ENCODE assay signal across 16 cellular contexts in the genomic region with DNA sequence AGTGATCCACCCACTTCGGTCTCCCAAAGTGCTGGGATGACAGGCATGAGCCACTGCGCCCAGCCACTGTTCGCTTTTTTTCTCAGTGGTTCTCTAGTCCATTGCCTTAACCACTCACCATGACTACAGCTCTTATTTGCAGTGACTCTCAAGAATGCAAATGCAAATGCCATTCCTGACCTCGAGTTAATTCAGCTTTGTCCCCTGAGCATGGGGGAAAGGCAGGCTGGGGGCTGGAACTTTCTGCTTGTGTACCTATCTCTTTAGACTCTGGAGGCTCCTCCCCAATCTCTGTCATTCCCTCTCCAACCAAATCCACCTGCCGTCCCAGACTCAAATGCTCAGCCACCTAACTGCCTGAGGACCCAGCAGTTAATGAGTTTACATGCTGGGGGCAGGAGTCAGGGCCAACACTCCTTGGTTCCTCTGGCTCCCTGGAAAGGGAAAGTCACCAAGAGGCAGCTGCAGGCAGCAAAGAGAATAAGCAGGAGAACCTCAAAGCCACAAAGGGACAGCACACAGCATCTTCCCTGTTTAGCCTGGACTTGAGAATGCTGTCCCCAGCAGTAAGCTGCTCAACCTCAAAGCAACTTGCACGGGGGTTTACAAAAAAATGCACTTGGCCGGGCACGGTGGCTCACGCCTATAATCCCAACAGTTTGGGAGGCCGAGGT. TPM values are rescaled to one million over a fixed set of nuclear protein-coding genes. Genes with fewer than 3 reads are reported as not detected.
DNase-seq lines count a peak whose midpoint lies in the region; ATAC-seq and TF ChIP-seq lines count a peak whose summit lies in the region.
"Had no signal": no experiment of that assay in that cellular context is flagged by ENCODE, and none has a peak within 500 bp of the region (broad histone marks: within the 10 kb centered on the region; RNA-seq: fewer than 3 reads in every experiment).

No MANE protein-coding gene starts in this region.

- TF ChIP-seq CTCF in nephron (IDR thresholded peaks at IDR 0.05; ENCODE audit: unreplicated experiment in 3 of 3) (no peak), heart right ventricle (IDR thresholded peaks at IDR 0.05) (no peak)

- ATAC-seq in HG02973 (IDR thresholded peaks at IDR 0.05; ENCODE audit: unreplicated experiment), result no peak
- no peak for ATAC-seq in GM19328 (IDR thresholded peaks at IDR 0.05; ENCODE audit: unreplicated experiment)
- ATAC-seq in heart right ventricle, result no peak
- no peak for ATAC-seq in GM18502 (IDR thresholded peaks at IDR 0.05; ENCODE audit: poor library complexity, unreplicated experiment)
- ATAC-seq: activated naive CD4-positive, alpha-beta T cell treated with anti-CD3 and anti-CD28 coated beads, Interleukin-2, amount 50 U/mL, for 72 hours; gastroesophageal sphincter had no signal

- no peaks in the 10 kb centered on the region for H3K9me3 Mint-ChIP-seq in nephron
- H3K9me3 Mint-ChIP-seq: activated naive CD4-positive, alpha-beta T cell treated with anti-CD3 and anti-CD28 coated beads, Interleukin-2, amount 50 U/mL, for 72 hours had no signal

- H3K4me1 ChIP-seq in heart right ventricle, result peaks cover 0 to 3% (median 0%) of the 10 kb centered on the region in 9 donors

- no peak overlapping the region for H3K27ac ChIP-seq in heart right ventricle
- H3K27ac ChIP-seq: C4-2B, gastroesophageal sphincter, transverse colon had no signal

- H3K9me3 ChIP-seq in heart right ventricle, result no peaks in the 10 kb centered on the region
- H3K9me3 ChIP-seq: gastroesophageal sphincter, transverse colon had no signal

- in situ Hi-C loops in G401 (cut with HindIII; ENCODE audit: low sequenced_read_pairs), result no loop called here

- WGBS in heart right ventricle, 2 donors, result 51 to 60% methylated on average over 10 of the region's 10 CpGs

- H3K27me3 ChIP-seq in heart right ventricle, result no peaks in the 10 kb centered on the region
- H3K27me3 ChIP-seq: gastroesophageal sphincter, transverse colon had no signal

- peaks cover 12% of the 10 kb centered on the region for H3K36me3 Mint-ChIP-seq in nephron (ENCODE audit: low read depth)
- H3K36me3 Mint-ChIP-seq: activated naive CD4-positive, alpha-beta T cell treated with anti-CD3 and anti-CD28 coated beads, Interleukin-2, amount 50 U/mL, for 72 hours had no signal

- no peaks in the 10 kb centered on the region for H3K4me1 Mint-ChIP-seq in nephron

- no peak overlapping the region for H3K4me3 ChIP-seq in heart right ventricle
- H3K4me3 ChIP-seq: gastroesophageal sphincter, transverse colon had no signal

- peak overlapping the region in 1 of 3 experiments; percentile 62 for H3K4me3 Mint-ChIP-seq in nephron

- H3K27ac Mint-ChIP-seq in nephron, result peak overlapping the region; percentile 45 to 96 (median 58)
- H3K27ac Mint-ChIP-seq: activated naive CD4-positive, alpha-beta T cell treated with anti-CD3 and anti-CD28 coated beads, Interleukin-2, amount 50 U/mL, for 72 hours had no signal

- intact Hi-C loops in heart right ventricle (cut with DNase I), result loop anchor here in 9 of 10 donors (2.0 to 10.0 kb wide), 13 partner anchors 116 to 391 kb away; partner anchors contain the start of genes ACADS (in 5 of the 9), POP5 (in 4 of the 9), CABP1 (in 1 of the 9) and UNC119B (in 1 of the 9)

- no peaks in the 10 kb centered on the region for H3K36me3 ChIP-seq in heart right ventricle
- H3K36me3 ChIP-seq: gastroesophageal sphincter had no signal

- H3K27me3 Mint-ChIP-seq in nephron (ENCODE audit: low read depth), result no peaks in the 10 kb centered on the region

- DNase-seq in G401 (ENCODE audit: low spot score), result peak; percentile 36
- DNase-seq in NCI-H345 (lab: John Stamatoyannopoulos, UW), result peak; percentile 28
- peak; percentile 19 for DNase-seq in glomerular visceral epithelial cell (ENCODE audit: extremely low spot score)
- no peak for DNase-seq in heart right ventricle
- DNase-seq: activated CD8-positive, alpha-beta memory T cell treated with anti-CD3 and anti-CD28 coated beads for 24 hours; transverse colon had no signal

RNA-seq across cellular contexts. Expression of gene HNF1A, which starts 5.3 kb away (rescaled TPM):
- not detected in 2 replicates for total RNA-seq in G401 (2014; rRNA removed; shearing (Covaris generic))
- not detected for total RNA-seq in heart right ventricle
- under 1 TPM in 1 of 2 donors, not detected in 1; 0.04 TPM for polyA plus RNA-seq in heart right ventricle
- total RNA-seq: activated naive CD4-positive, alpha-beta T cell treated with anti-CD3 and anti-CD28 coated beads, Interleukin-2, amount 50 U/mL, for 72 hours; dermis microvascular lymphatic vessel endothelial cell; skeletal muscle tissue; T-helper 1 cell treated with Interleukin-12 subunit alpha and Interleukin-12 subunit beta and Interleukin-4 antibody, amounts not matched to agents 30 ng/mL and 1 ng/mL, for 36 hours had no signal

RNA-seq across cellular contexts. Expression of gene C12orf43, which starts 43.3 kb away (rescaled TPM):
- 22.2 and 37.1 TPM in 2 replicates for total RNA-seq in G401 (2014; rRNA removed; shearing (Covaris generic))
- 10 to 100 TPM in 1 of 10 donors, 1 to 10 TPM in 9; 5.7 to 11.4 (median 8.2) TPM for total RNA-seq in heart right ventricle
- 10 to 100 TPM in 1 of 2 donors, 1 to 10 TPM in 1; 8.6 to 10.8 TPM for polyA plus RNA-seq in heart right ventricle

Comparison
In these comparisons a context has a peak if more than half of its experiments do, and no peak if none do; other contexts are left out.
1. DNase-seq: peak in G401 (single experiment), NCI-H345 (single experiment) and glomerular visceral epithelial cell (single experiment); none in heart right ventricle (0 of 2).